Comparison of ENCODE assay signal across 9 cellular contexts in genomic region chr5:59598547-59598874, GRCh38.
DNase-seq lines count a peak whose midpoint lies in the region; ATAC-seq and TF ChIP-seq lines count a peak whose summit lies in the region.
"Had no signal": no experiment of that assay in that cellular context is flagged by ENCODE, and none has a peak within 500 bp of the region (broad histone marks: within the 10 kb centered on the region; RNA-seq: fewer than 3 reads in every experiment).

No MANE protein-coding gene starts in this region.

- H3K36me3 ChIP-seq in GM06990 (ENCODE audit: control insufficient read depth, insufficient read depth, low read length) (no peaks in the 10 kb centered on the region), muscle layer of colon (ENCODE audit: insufficient read depth, low read length) (no peaks in the 10 kb centered on the region), A673 (ENCODE audit: insufficient read depth, low read length, poor library complexity, severe bottlenecking) (no peaks in the 10 kb centered on the region)

- H3K4me3 ChIP-seq in GM06990 (replicated peaks; ENCODE audit: low read depth, low read length) (peak overlapping the region; percentile 4; the same call in 1 of the 2 replicates), muscle layer of colon (ENCODE audit: low read depth in 1 of 2, low read length in 2 of 2) (peak overlapping the region in 1 of 2 donors; percentile 44), A673 (ENCODE audit: low read depth, low read length, poor library complexity, severe bottlenecking) (no peak overlapping the region)

- no peak for TF ChIP-seq POLR2A in GM18505 (IDR thresholded peaks at IDR 0.05; ENCODE audit: borderline replicate concordance, extremely low read depth, insufficient read depth, insufficient read length)

- peak overlapping the region; percentile 55 for H3K4me3 Mint-ChIP-seq in activated B cell treated with CpG ODN at 0.5 μM for 24 hours
- H3K4me3 Mint-ChIP-seq: stimulated activated naive CD8-positive, alpha-beta T cell treated with anti-CD3 and anti-CD28 coated beads, Interleukin-15, Interleukin-2, amounts not matched to agents 100 ng/mL and 50 ng/mL, for 24 hours had no signal

- no peak for DNase-seq in GM06990 (ENCODE audit: extremely low read depth, insufficient read length)
- DNase-seq in activated B cell treated with CpG ODN at 0.5 μM for 24 hours: no peak
- no peak for DNase-seq in middle frontal gyrus (ENCODE audit: extremely low spot score, low spot score)
- DNase-seq in activated CD4-positive, alpha-beta T cell treated with anti-CD3 and anti-CD28 coated beads, Interleukin-2, amount 50 U/mL, for 48 hours: no peak
- DNase-seq in A673 (ENCODE audit: low spot score): no peak

- H3K4me1 ChIP-seq in muscle layer of colon (ENCODE audit: insufficient read depth, low read length) (peaks cover 19% of the 10 kb centered on the region), A673 (ENCODE audit: insufficient read depth, low read length, poor library complexity, severe bottlenecking) (peaks cover 2% of the 10 kb centered on the region)

- TF ChIP-seq CTCF in GM06990 (IDR thresholded peaks at IDR 0.05; ENCODE audit: insufficient read depth, low read length, poor library complexity, severe bottlenecking) (no peak), activated B cell treated with CpG ODN at 0.5 μM for 24 hours (IDR thresholded peaks at IDR 0.05) (no peak), A673 (conservative IDR thresholded peaks at IDR 0.05; ENCODE audit: low read depth, low read length) (no peak)

- H3K27ac ChIP-seq in muscle layer of colon (ENCODE audit: low read depth, low read length) (no peak overlapping the region), A673 (ENCODE audit: low read depth, low read length, poor library complexity, severe bottlenecking) (no peak overlapping the region)

- CTCF ChIA-PET in activated B cell treated with CpG ODN at 0.5 μM for 24 hours (lab: Charles Lee) (no interaction called here), A673 (lab: Charles Lee) (no interaction called here)

- no peak overlapping the region for H3K27ac Mint-ChIP-seq in activated B cell treated with CpG ODN at 0.5 μM for 24 hours
- H3K27ac Mint-ChIP-seq: stimulated activated naive CD8-positive, alpha-beta T cell treated with anti-CD3 and anti-CD28 coated beads, Interleukin-15, Interleukin-2, amounts not matched to agents 100 ng/mL and 50 ng/mL, for 24 hours had no signal

- no peaks in the 10 kb centered on the region for H3K36me3 Mint-ChIP-seq in activated B cell treated with CpG ODN at 0.5 μM for 24 hours (ENCODE audit: low read depth)

- intact Hi-C loops in activated B cell treated with CpG ODN at 0.5 μM for 24 hours (cut with micrococcal nuclease): no loop called here
- intact Hi-C loops in A673 (cut with micrococcal nuclease; ENCODE audit: unreplicated experiment): no loop called here

- no peaks in the 10 kb centered on the region for H3K27me3 Mint-ChIP-seq in activated B cell treated with CpG ODN at 0.5 μM for 24 hours

- H3K27me3 ChIP-seq in GM06990 (replicated peaks; ENCODE audit: control insufficient read depth, insufficient read depth, low read length) (no peaks in the 10 kb centered on the region), muscle layer of colon (ENCODE audit: control insufficient read depth in 1 of 2, insufficient read depth in 2 of 2, low read length in 2 of 2) (no peaks in the 10 kb centered on the region), A673 (replicated peaks; ENCODE audit: insufficient read depth, low read depth, low read length, poor library complexity) (no peaks in the 10 kb centered on the region)

- BruUV-seq in A673 (replicated peaks; lab: Mats Ljungman, UMichigan): no TSS peak

- peaks cover 21% of the 10 kb centered on the region for H3K4me1 Mint-ChIP-seq in activated B cell treated with CpG ODN at 0.5 μM for 24 hours

- POLR2A ChIA-PET in activated B cell treated with CpG ODN at 0.5 μM for 24 hours (lab: Charles Lee): no interaction called here
- POLR2A ChIA-PET in A673 (lab: Charles Lee; ENCODE audit: low non-redundant PET): no interaction called here

- H3K9me3 Mint-ChIP-seq in activated B cell treated with CpG ODN at 0.5 μM for 24 hours: peaks cover 3% of the 10 kb centered on the region
- H3K9me3 Mint-ChIP-seq: stimulated activated naive CD8-positive, alpha-beta T cell treated with anti-CD3 and anti-CD28 coated beads, Interleukin-15, Interleukin-2, amounts not matched to agents 100 ng/mL and 50 ng/mL, for 24 hours had no signal

- ATAC-seq in HG02623 (IDR thresholded peaks at IDR 0.05; ENCODE audit: unreplicated experiment) (peak; percentile 55), activated B cell treated with CpG ODN at 0.5 μM for 24 hours (ENCODE audit: low read depth) (no peak), GM18505 (IDR thresholded peaks at IDR 0.05; ENCODE audit: unreplicated experiment) (no peak)

- H3K9ac ChIP-seq in muscle layer of colon (ENCODE audit: low read length): peak overlapping the region; percentile 34

- H3K9me3 ChIP-seq in muscle layer of colon (ENCODE audit: low read length) (no peaks in the 10 kb centered on the region), A673 (ENCODE audit: low read depth, low read length, poor library complexity, severe bottlenecking) (no peaks in the 10 kb centered on the region)
